ENCODE assay signal across 24 cellular contexts in the genomic region with DNA sequence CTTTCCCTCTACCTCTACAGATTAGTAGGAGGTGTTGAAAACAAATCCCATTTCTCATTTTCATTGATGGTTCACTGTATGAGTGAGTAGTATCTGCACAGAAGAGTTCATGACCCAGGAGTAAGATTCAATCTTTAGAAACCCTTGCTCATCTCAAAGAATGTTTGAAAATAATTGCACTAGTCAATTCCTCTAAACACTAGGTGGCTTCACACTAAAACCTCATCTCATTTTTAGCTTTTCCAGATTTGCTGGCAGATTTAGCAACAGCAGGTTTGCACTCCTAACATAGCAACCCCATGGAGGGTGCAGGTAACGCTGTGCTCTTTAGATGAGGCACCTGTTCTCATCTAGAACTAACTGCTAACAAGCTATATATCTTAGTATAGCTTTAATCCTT.
"Had no signal": no experiment of that assay in that cellular context is flagged by ENCODE, and none has a peak within 500 bp of the region (broad histone marks: within the 10 kb centered on the region; RNA-seq: fewer than 3 reads in every experiment).

No MANE protein-coding gene starts in this region.

- H3K36me3 ChIP-seq: esophagus squamous epithelium, gastroesophageal sphincter, heart left ventricle, left ventricle myocardium inferior, lower lobe of right lung, prostate gland, right atrium auricular region, sigmoid colon, stomach, thyroid gland had no signal

- H3K4me3 ChIP-seq: coronary artery, esophagus squamous epithelium, gastroesophageal sphincter, heart left ventricle, hepatocyte, left ventricle myocardium inferior, lower lobe of right lung, prostate gland, right atrium auricular region, sigmoid colon, stomach, thyroid gland had no signal

- DNase-seq: dermis blood vessel endothelial cell; effector memory CD4-positive, alpha-beta T cell; erythroblast; esophagus squamous epithelium; heart left ventricle; kidney; left ventricle myocardium inferior; lower lobe of right lung; naive thymus-derived CD8-positive, alpha-beta T cell; nephron progenitor cell; nucleus accumbens; sigmoid colon; stimulated activated CD4-positive, alpha-beta T cell treated with anti-CD3 and anti-CD28 coated beads, Interleukin-2, amount 100 ng/mL, for 24 hours; stimulated activated CD4-positive, alpha-beta T cell treated with anti-CD3 and anti-CD28 coated beads, Interleukin-4, amount 100 ng/mL, for 24 hours; stimulated activated naive CD4-positive, alpha-beta T cell treated with Interleukin-2 at 50 U/mL for 16 hours; stomach; thyroid gland; trophoblast cell had no signal

- H3K4me1 ChIP-seq: esophagus squamous epithelium, gastroesophageal sphincter, left ventricle myocardium inferior, lower lobe of right lung, prostate gland, sigmoid colon, stomach, thyroid gland had no signal

- ATAC-seq: gastroesophageal sphincter; heart left ventricle; lower lobe of right lung; naive thymus-derived CD8-positive, alpha-beta T cell; stimulated activated effector memory CD8-positive, alpha-beta T cell treated with anti-CD3 and anti-CD28 coated beads, Interleukin-12 subunit alpha, Interleukin-12 subunit beta, amount 100 ng/mL, for 72 hours had no signal

- H3K27me3 ChIP-seq: esophagus squamous epithelium, gastroesophageal sphincter, heart left ventricle, hepatocyte, right atrium auricular region, sigmoid colon, stomach, thyroid gland had no signal

- H3K9me3 ChIP-seq: esophagus squamous epithelium, gastroesophageal sphincter, left ventricle myocardium inferior, lower lobe of right lung, prostate gland, right atrium auricular region, sigmoid colon, stomach, thyroid gland had no signal

- H3K27ac ChIP-seq: coronary artery, esophagus squamous epithelium, gastroesophageal sphincter, heart left ventricle, hepatocyte, left ventricle myocardium inferior, lower lobe of right lung, prostate gland, right atrium auricular region, sigmoid colon, stomach, thyroid gland had no signal
